ENCODE assay signal across 16 cellular contexts in the genomic region with DNA sequence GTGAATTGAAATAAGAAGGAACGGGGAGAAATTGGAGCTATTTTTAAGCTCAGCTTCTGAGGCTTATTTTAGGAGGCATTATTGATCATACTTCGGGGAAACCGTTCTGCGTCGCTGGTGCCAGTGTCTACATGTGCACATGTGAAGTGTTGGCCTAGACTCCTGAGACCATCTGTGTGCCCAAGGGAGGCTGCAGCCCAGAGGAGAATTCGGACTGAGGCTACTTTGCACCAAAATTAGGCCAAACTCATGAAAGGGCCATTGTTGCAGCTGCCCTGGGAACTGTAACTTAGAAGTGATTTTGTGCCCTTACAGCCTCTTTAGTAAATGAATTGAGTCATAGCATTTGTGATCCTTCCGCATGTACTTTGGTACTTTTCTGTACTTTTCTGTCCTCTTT.
"Had no signal": no experiment of that assay in that cellular context is flagged by ENCODE, and none has a peak within 500 bp of the region (broad histone marks: within the 10 kb centered on the region; RNA-seq: fewer than 3 reads in every experiment).

No MANE protein-coding gene starts in this region.

- H3K27ac ChIP-seq: esophagus muscularis mucosa, psoas muscle, sigmoid colon had no signal

- H3K27ac Mint-ChIP-seq: activated CD8-positive, alpha-beta T cell treated with anti-CD3 and anti-CD28 coated beads for 36 hours; activated T-helper 1 cell treated with anti-CD3 and anti-CD28 coated beads, Interleukin-12 subunit alpha, Interleukin-12 subunit beta, Interleukin-2, Interleukin-4 antibody, amounts not matched to agents 30 ng/mL and 10 ng/mL and 1 ng/mL, durations not matched to agents 14 hours and 24 hours and 36 hours had no signal

- DNase-seq: activated CD4-positive, alpha-beta T cell treated with anti-CD3 and anti-CD28 coated beads for 1 hour; activated CD8-positive, alpha-beta memory T cell treated with anti-CD3 and anti-CD28 coated beads, Interleukin-2, amount 50 U/mL, for 4 hours; activated CD8-positive, alpha-beta T cell treated with anti-CD3 and anti-CD28 coated beads for 36 hours; activated naive CD4-positive, alpha-beta T cell; immature natural killer cell; mammary epithelial cell; natural killer cell; psoas muscle; sigmoid colon; stimulated activated CD4-positive, alpha-beta T cell treated with anti-CD3 and anti-CD28 coated beads, Interleukin-2, amount 100 ng/mL, for 48 hours; T-helper 9 cell; testis had no signal

- H3K36me3 Mint-ChIP-seq: immature natural killer cell, natural killer cell had no signal

- H3K27me3 Mint-ChIP-seq: activated CD8-positive, alpha-beta T cell treated with anti-CD3 and anti-CD28 coated beads for 36 hours; stimulated activated naive CD8-positive, alpha-beta T cell treated with anti-CD3 and anti-CD28 coated beads, Interleukin-15, Interleukin-2, amounts not matched to agents 100 ng/mL and 50 ng/mL, for 24 hours had no signal

- H3K4me3 Mint-ChIP-seq: activated CD8-positive, alpha-beta T cell treated with anti-CD3 and anti-CD28 coated beads for 36 hours; activated T-helper 1 cell treated with anti-CD3 and anti-CD28 coated beads, Interleukin-12 subunit alpha, Interleukin-12 subunit beta, Interleukin-2, Interleukin-4 antibody, amounts not matched to agents 30 ng/mL and 10 ng/mL and 1 ng/mL, durations not matched to agents 14 hours and 24 hours and 36 hours; immature natural killer cell; natural killer cell; stimulated activated naive CD8-positive, alpha-beta T cell treated with anti-CD3 and anti-CD28 coated beads, Interleukin-15, Interleukin-2, amounts not matched to agents 100 ng/mL and 50 ng/mL, for 24 hours had no signal

- ATAC-seq: activated CD8-positive, alpha-beta T cell treated with anti-CD3 and anti-CD28 coated beads for 36 hours; left lobe of liver; natural killer cell; psoas muscle had no signal

- H3K9me3 Mint-ChIP-seq: activated CD8-positive, alpha-beta T cell treated with anti-CD3 and anti-CD28 coated beads for 36 hours; activated T-helper 1 cell treated with anti-CD3 and anti-CD28 coated beads, Interleukin-12 subunit alpha, Interleukin-12 subunit beta, Interleukin-2, Interleukin-4 antibody, amounts not matched to agents 30 ng/mL and 10 ng/mL and 1 ng/mL, durations not matched to agents 14 hours and 24 hours and 36 hours; immature natural killer cell; natural killer cell; stimulated activated naive CD8-positive, alpha-beta T cell treated with anti-CD3 and anti-CD28 coated beads, Interleukin-15, Interleukin-2, amounts not matched to agents 100 ng/mL and 50 ng/mL, for 24 hours had no signal
